In the genomic region with DNA sequence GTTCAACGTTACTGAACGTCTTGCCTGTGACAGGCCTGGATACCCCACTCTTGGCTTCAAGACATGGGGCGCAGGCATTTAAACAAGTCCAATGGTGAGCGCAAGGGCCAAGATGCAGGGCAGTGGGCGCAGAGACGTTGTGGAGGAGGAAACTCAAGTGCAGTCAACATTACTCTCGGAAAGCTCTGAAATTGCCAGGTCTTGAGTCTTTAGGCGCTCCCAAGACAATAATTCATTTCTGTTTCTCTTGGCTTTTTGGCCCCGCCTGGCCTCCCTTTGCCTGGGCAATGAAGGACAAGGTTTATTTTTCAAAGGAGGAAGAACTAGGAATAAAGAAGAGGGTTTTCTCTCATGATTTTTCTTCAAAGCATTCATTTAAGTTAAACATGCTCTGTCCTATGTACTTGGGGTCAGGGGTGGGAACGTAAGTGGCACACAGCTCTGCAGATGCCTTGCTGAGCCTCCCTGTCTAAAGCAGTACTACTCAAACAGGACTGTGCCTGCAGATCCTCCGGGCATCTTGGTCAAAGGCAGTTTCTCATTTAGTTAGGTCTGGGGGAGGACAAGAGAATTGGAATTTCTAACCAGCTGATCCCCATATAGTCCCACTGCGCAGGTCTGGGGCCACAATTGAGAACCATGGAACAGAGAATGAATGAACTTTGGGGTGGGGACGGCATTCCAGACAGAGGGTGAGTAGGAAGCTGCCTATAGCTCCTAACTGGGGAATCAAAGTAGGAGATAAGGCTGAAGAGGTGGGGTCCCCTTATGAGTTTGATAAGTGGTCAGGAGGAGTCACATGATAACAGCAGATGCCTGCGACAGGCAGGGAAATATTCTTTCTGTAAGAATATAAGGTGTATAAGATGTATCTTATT, we compare ENCODE assay signal across 26 cellular contexts. TPM values are rescaled to one million over a fixed set of nuclear protein-coding genes. Genes with fewer than 3 reads are reported as not detected.
DNase-seq lines count a peak whose midpoint lies in the region; ATAC-seq and TF ChIP-seq lines count a peak whose summit lies in the region.
"Had no signal": no experiment of that assay in that cellular context is flagged by ENCODE, and none has a peak within 500 bp of the region (broad histone marks: within the 10 kb centered on the region; RNA-seq: fewer than 3 reads in every experiment).

No MANE protein-coding gene starts in this region.

- WGBS in trophoblast cell (ENCODE audit: extremely low coverage, insufficient coverage, insufficient read length): no CpG with 5 or more reads among the region's 14 CpGs
- 72 to 76% methylated on average over 4 to 14 of the region's 14 CpGs for WGBS in transverse colon (ENCODE audit: low coverage in 1 of 2), 2 donors

- in situ Hi-C loops in transverse colon (cut with MboI; ENCODE audit: low pct_ligation_motif_present in 1 of 4, low pct_unique_long_range_greater_than_20kb in 1 of 4, low sequenced_read_pairs in 3 of 4): loop anchor here in 3 of 4 donors (5.0 to 10.0 kb wide), 2 partner anchors 52 to 55 kb away; no protein-coding TSS in a partner anchor

- H3K36me3 ChIP-seq in cardiac muscle cell: peaks cover 11% of the 10 kb centered on the region
- H3K36me3 ChIP-seq in right atrium auricular region: peaks cover 19% of the 10 kb centered on the region
- peaks cover 14 to 17% of the 10 kb centered on the region in 2 experiments for H3K36me3 ChIP-seq in trophoblast cell (ENCODE audit: control insufficient read depth in 1 of 2, insufficient read depth in 2 of 2, low read length in 2 of 2)
- no peaks in the 10 kb centered on the region for H3K36me3 ChIP-seq in transverse colon

- H3K18ac ChIP-seq in trophoblast cell (ENCODE audit: low read length): no peak overlapping the region

- no peak overlapping the region for H2AFZ ChIP-seq in trophoblast cell (ENCODE audit: insufficient read depth, low read length, poor library complexity)

- no peak overlapping the region for H3K4ac ChIP-seq in trophoblast cell (ENCODE audit: low read depth, low read length)

- H3K23ac ChIP-seq in trophoblast cell (ENCODE audit: low read length): no peak overlapping the region

- no peak overlapping the region for H2BK5ac ChIP-seq in trophoblast cell (ENCODE audit: low read depth, low read length, poor library complexity)

- H2BK120ac ChIP-seq in trophoblast cell (ENCODE audit: insufficient read depth, low read length, poor library complexity): peak overlapping the region; percentile 24

- H3K4me3 ChIP-seq in cardiac muscle cell (no peak overlapping the region), right atrium auricular region (no peak overlapping the region), trophoblast cell (ENCODE audit: low read depth, low read length) (no peak overlapping the region), transverse colon (no peak overlapping the region)
- H3K4me3 ChIP-seq: esophagus squamous epithelium, Peyer's patch had no signal

- no peak for ATAC-seq in HG03280 (IDR thresholded peaks at IDR 0.05; ENCODE audit: unreplicated experiment)
- ATAC-seq: activated naive CD4-positive, alpha-beta T cell treated with anti-CD3 and anti-CD28 coated beads, Interleukin-2, amount 50 U/mL, for 72 hours; naive thymus-derived CD8-positive, alpha-beta T cell; stimulated activated memory B cell treated with anti-CD40 and anti-IgM and Interleukin-4, amounts not matched to agents 10 μg/mL and 1 μg/mL and 100 μg/mL, for 72 hours had no signal

- H3K27me3 ChIP-seq in cardiac muscle cell (no peaks in the 10 kb centered on the region), right atrium auricular region (no peaks in the 10 kb centered on the region), trophoblast cell (ENCODE audit: insufficient read depth, low read length) (no peaks in the 10 kb centered on the region), transverse colon (no peaks in the 10 kb centered on the region)
- H3K27me3 ChIP-seq: esophagus squamous epithelium, Peyer's patch had no signal

- no peak overlapping the region for H4K12ac ChIP-seq in trophoblast cell (ENCODE audit: low read depth, low read length)

- no peak overlapping the region for H3K9ac ChIP-seq in trophoblast cell (ENCODE audit: low read length)

- TF ChIP-seq POLR2A in erythroblast (IDR thresholded peaks at IDR 0.05; ENCODE audit: low read length) (no peak), transverse colon (IDR thresholded peaks at IDR 0.05) (no peak)

- peaks cover 7% of the 10 kb centered on the region for H3K79me1 ChIP-seq in trophoblast cell (ENCODE audit: low read length)

- DNase-seq in cardiac muscle cell (ENCODE audit: low read depth in 1 of 2, low spot score in 1 of 2) (no peak), right atrium auricular region (ENCODE audit: low spot score) (no peak), erythroblast (lab: John Stamatoyannopoulos, UW) (peak; percentile 62 to 71), trophoblast cell (no peak), transverse colon (no peak), NCI-H82 treated with DMSO at 0.1 percent for 48 hours (lab: John Stamatoyannopoulos, UW; ENCODE audit: unreplicated experiment) (no peak)
- no peak for DNase-seq in activated CD8-positive, alpha-beta memory T cell treated with anti-CD3 and anti-CD28 coated beads, Interleukin-2, amount 50 U/mL, for 48 hours
- DNase-seq: activated CD4-positive, alpha-beta memory T cell treated with anti-CD3 and anti-CD28 coated beads, Interleukin-2, amount 10 ng/mL, durations not matched to agents 7 days and 5 days; activated CD4-positive, alpha-beta T cell treated with anti-CD3 and anti-CD28 coated beads for 1 hour; anterior cingulate cortex; caudate nucleus; esophagus squamous epithelium; foreskin melanocyte; mesendoderm; naive thymus-derived CD8-positive, alpha-beta T cell; NCI-H1092 treated with DMSO at 0.1 percent for 48 hours; NCI-H187; NCI-H2171; NCI-H510A treated with DMSO at 0.1 percent for 48 hours; retina; SIG-M5; stimulated activated CD4-positive, alpha-beta T cell treated with anti-CD3 and anti-CD28 coated beads, Interleukin-4, amount 100 ng/mL, for 4 hours had no signal

- H3K79me2 ChIP-seq in trophoblast cell (ENCODE audit: control insufficient read depth, insufficient read depth, low read length, poor library complexity): no peaks in the 10 kb centered on the region

- H4K8ac ChIP-seq in trophoblast cell (ENCODE audit: low read depth, low read length): no peak overlapping the region

- intact Hi-C loops in transverse colon (cut with DNase I; ENCODE audit: low total_unique reads): loop anchor here (5.0 kb wide), 1 partner anchor 1122 kb away; no protein-coding TSS in a partner anchor

- no peak overlapping the region for H2AK5ac ChIP-seq in trophoblast cell (ENCODE audit: low read length)

- H3K27ac ChIP-seq in cardiac muscle cell: peak overlapping the region; percentile 73
- peak overlapping the region in 1 of 2 donors; percentile 22 for H3K27ac ChIP-seq in right atrium auricular region
- H3K27ac ChIP-seq in trophoblast cell (ENCODE audit: low read depth, low read length): no peak overlapping the region
- H3K27ac ChIP-seq in transverse colon: peak overlapping the region; percentile 64 to 80 (median 75)

- H3K4me1 ChIP-seq in cardiac muscle cell (ENCODE audit: low read depth) (peaks cover 30% of the 10 kb centered on the region), right atrium auricular region (peaks cover 0 to 48% of the 10 kb centered on the region in 2 donors), trophoblast cell (ENCODE audit: control insufficient read depth in 1 of 2, insufficient read depth in 2 of 2, low read length in 2 of 2) (peaks cover 16 to 21% of the 10 kb centered on the region in 2 experiments), transverse colon (peaks cover 23 to 48% (median 44%) of the 10 kb centered on the region in 4 donors)

- peak overlapping the region; percentile 32 for H2BK12ac ChIP-seq in trophoblast cell (ENCODE audit: low read length)

- H4K91ac ChIP-seq in trophoblast cell (ENCODE audit: low read depth, low read length): peak overlapping the region; percentile 17

- no peaks in the 10 kb centered on the region for H3K9me3 ChIP-seq in cardiac muscle cell (ENCODE audit: low read depth)
- H3K9me3 ChIP-seq in right atrium auricular region: no peaks in the 10 kb centered on the region
- no peaks in the 10 kb centered on the region for H3K9me3 ChIP-seq in trophoblast cell (ENCODE audit: insufficient read depth, low read depth, low read length)
- H3K9me3 ChIP-seq in transverse colon: no peaks in the 10 kb centered on the region
- H3K9me3 ChIP-seq: esophagus squamous epithelium, Peyer's patch had no signal

- H3K14ac ChIP-seq in trophoblast cell (ENCODE audit: low read length): no peak overlapping the region

- TF ChIP-seq EP300 in transverse colon (IDR thresholded peaks at IDR 0.05; ENCODE audit: low read depth): no peak

- TF ChIP-seq CTCF in cardiac muscle cell (IDR thresholded peaks at IDR 0.05; ENCODE audit: low read depth, low read length) (no peak), right atrium auricular region (IDR thresholded peaks at IDR 0.05) (no peak), transverse colon (IDR thresholded peaks at IDR 0.05) (no peak)

- H3K4me2 ChIP-seq in trophoblast cell (ENCODE audit: low read length): no peak overlapping the region

RNA-seq across cellular contexts. Expression of gene TMEM214, which starts 13.1 kb away (rescaled TPM):
- 38.9 and 48.5 TPM in 2 replicates for total RNA-seq in cardiac muscle cell
- polyA plus RNA-seq in cardiac muscle cell: 46.9 and 66.3 TPM in 2 replicates
- 10 to 100 TPM; 21.0 to 41.0 TPM for total RNA-seq in right atrium auricular region
- polyA plus RNA-seq in trophoblast cell (2013): 108 and 120 TPM in 2 replicates
- total RNA-seq in transverse colon: 100 to 1,000 TPM in 2 of 4 donors, 10 to 100 TPM in 2; 51.2 to 179 (median 127) TPM

RNA-seq across cellular contexts. Expression of gene AGBL5, which starts 31.8 kb away (rescaled TPM):
- total RNA-seq in cardiac muscle cell (52.0 and 52.5 TPM in 2 replicates), right atrium auricular region (1 to 10 TPM; 8.1 to 9.3 TPM), transverse colon (10 to 100 TPM in 3 of 4 donors, 1 to 10 TPM in 1; 9.7 to 39.2 (median 13.9) TPM)
- 67.0 and 77.7 TPM in 2 replicates for polyA plus RNA-seq in cardiac muscle cell
- 24.8 and 25.8 TPM in 2 replicates for polyA plus RNA-seq in trophoblast cell (2013)

RNA-seq across cellular contexts. Expression of gene MAPRE3, which starts 49.3 kb away (rescaled TPM):
- total RNA-seq in cardiac muscle cell: 75.9 and 143 TPM in 2 replicates
- 212 TPM in 2 replicates for polyA plus RNA-seq in cardiac muscle cell
- 10 to 100 TPM; 20.6 to 33.4 TPM for total RNA-seq in right atrium auricular region
- 5.8 and 6.8 TPM in 2 replicates for polyA plus RNA-seq in trophoblast cell (2013)
- 10 to 100 TPM; 16.8 to 64.7 (median 32.9) TPM for total RNA-seq in transverse colon

RNA-seq across cellular contexts. Expression of gene OST4, which starts 51.8 kb away (rescaled TPM):
- 289 and 303 TPM in 2 replicates for total RNA-seq in cardiac muscle cell
- polyA plus RNA-seq in cardiac muscle cell: 768 and 779 TPM in 2 replicates
- 100 to 1,000 TPM; 379 to 465 TPM for total RNA-seq in right atrium auricular region
- 1,181 and 1,209 TPM in 2 replicates for polyA plus RNA-seq in trophoblast cell (2013)
- 100 to 1,000 TPM in 3 of 4 donors, 10 to 100 TPM in 1; 92.7 to 320 (median 202) TPM for total RNA-seq in transverse colon

RNA-seq across cellular contexts. Expression of gene EMILIN1, which starts 58.7 kb away (rescaled TPM):
- total RNA-seq in cardiac muscle cell (18.5 and 20.2 TPM in 2 replicates), right atrium auricular region (10 to 100 TPM; 22.3 to 36.7 TPM), transverse colon (100 to 1,000 TPM in 1 of 4 donors, 10 to 100 TPM in 3; 41.0 to 152 (median 65.6) TPM)
- polyA plus RNA-seq in cardiac muscle cell: 12.2 and 15.6 TPM in 2 replicates
- 0.78 and 0.92 TPM in 2 replicates for polyA plus RNA-seq in trophoblast cell (2013)

Comparison
In these comparisons a context has a peak if more than half of its experiments do, and no peak if none do; other contexts are left out.
1. DNase-seq: peak in erythroblast (2 of 2); none in cardiac muscle cell (0 of 2), right atrium auricular region (single experiment), trophoblast cell (0 of 2), transverse colon (single experiment), activated CD8-positive, alpha-beta memory T cell treated with anti-CD3 and anti-CD28 coated beads, Interleukin-2, amount 50 U/mL, for 48 hours (single experiment) and NCI-H82 treated with DMSO at 0.1 percent for 48 hours (single experiment).